ENCODE assay signal across 14 cellular contexts in genomic region chr2:232473467-232473890, GRCh38. TPM values are rescaled to one million over a fixed set of nuclear protein-coding genes. Genes with fewer than 3 reads are reported as not detected.
A peak's percentile ranks its signal among the peaks of the same experiment; 100 is the strongest.
DNase-seq lines count a peak whose midpoint lies in the region; ATAC-seq lines count a peak whose summit lies in the region.
"Had no signal": no experiment of that assay in that cellular context is flagged by ENCODE, and none has a peak within 500 bp of the region (broad histone marks: within the 10 kb centered on the region; RNA-seq: fewer than 3 reads in every experiment).

No MANE protein-coding gene starts in this region.

- DNase-seq in HT-29 (ENCODE audit: low spot score) (peak; percentile 22), NCI-H2196 (lab: John Stamatoyannopoulos, UW; ENCODE audit: unreplicated experiment) (peak; percentile 42), astrocyte of the hippocampus (ENCODE audit: low read depth, low spot score) (peak; percentile 47), renal cortical epithelial cell (ENCODE audit: low read depth) (peak; percentile 32)
- DNase-seq: hypothalamus; stimulated activated CD4-positive, alpha-beta T cell treated with anti-CD3 and anti-CD28 coated beads, Interleukin-1b, Interleukin-23, amount 100 ng/mL, for 48 hours; T-helper 2 cell had no signal

- no peak for ATAC-seq in HG03378 (IDR thresholded peaks at IDR 0.05; ENCODE audit: unreplicated experiment)
- no peak for ATAC-seq in HG03520 (IDR thresholded peaks at IDR 0.05; ENCODE audit: unreplicated experiment)
- ATAC-seq in HG03097 (IDR thresholded peaks at IDR 0.05; ENCODE audit: low FRiP score, unreplicated experiment), result no peak
- ATAC-seq: naive thymus-derived CD8-positive, alpha-beta T cell had no signal

RNA-seq across cellular contexts. Expression of gene ECEL1, which starts 14.2 kb away (rescaled TPM):
- not detected in 2 replicates for total RNA-seq in HT-29 (2014; rRNA removed; shearing (Covaris generic))
- 0.65 TPM in 1 of 2 replicates, not detected in the other for total RNA-seq in renal cortical epithelial cell
- total RNA-seq: H4; naive thymus-derived CD8-positive, alpha-beta T cell; subcutaneous adipose tissue had no signal

RNA-seq across cellular contexts. Expression of gene ALPI, which starts 17.5 kb away (rescaled TPM):
- total RNA-seq in HT-29 (2014; rRNA removed; shearing (Covaris generic)), result not detected in 2 replicates
- total RNA-seq in renal cortical epithelial cell, result not detected in 2 replicates
- total RNA-seq: dorsolateral prefrontal cortex; H4; naive thymus-derived CD8-positive, alpha-beta T cell; subcutaneous adipose tissue had no signal

RNA-seq across cellular contexts. Expression of gene PRSS56, which starts 46.7 kb away (rescaled TPM):
- not detected in 2 replicates for total RNA-seq in HT-29 (2014; rRNA removed; shearing (Covaris generic))
- not detected in 2 replicates for total RNA-seq in renal cortical epithelial cell
- total RNA-seq: H4; naive thymus-derived CD8-positive, alpha-beta T cell; subcutaneous adipose tissue had no signal

RNA-seq across cellular contexts. Expression of gene CHRND, which starts 52.5 kb away (rescaled TPM):
- total RNA-seq in HT-29 (2014; rRNA removed; shearing (Covaris generic)), result not detected in 2 replicates
- not detected in 2 replicates for total RNA-seq in renal cortical epithelial cell
- total RNA-seq: H4; naive thymus-derived CD8-positive, alpha-beta T cell; subcutaneous adipose tissue had no signal
